In genomic region chr2:16425462-16426336, GRCh38 we compare ENCODE assay signal across 16 cellular contexts.
A peak's percentile ranks its signal among the peaks of the same experiment; 100 is the strongest.
DNase-seq lines count a peak whose midpoint lies in the region; ATAC-seq and TF ChIP-seq lines count a peak whose summit lies in the region.
"Had no signal": no experiment of that assay in that cellular context is flagged by ENCODE, and none has a peak within 500 bp of the region (broad histone marks: within the 10 kb centered on the region; RNA-seq: fewer than 3 reads in every experiment).

No MANE protein-coding gene starts in this region.

- H3K27ac Mint-ChIP-seq in progenitor cell of endocrine pancreas, result peak overlapping the region; percentile 93
- H3K27ac Mint-ChIP-seq: activated CD4-positive, alpha-beta T cell treated with anti-CD3 and anti-CD28 coated beads, Interleukin-2, amount 10 ng/mL, durations not matched to agents 7 days and 5 days; CD4-positive, alpha-beta memory T cell; IgD-negative memory B cell had no signal

- H2AFZ ChIP-seq in OCI-LY7 (ENCODE audit: low read length), result no peak overlapping the region

- no peak overlapping the region for H3K4me3 ChIP-seq in OCI-LY7 (ENCODE audit: low read depth, low read length, poor library complexity, severe bottlenecking)
- H3K4me3 ChIP-seq: spleen had no signal

- peak overlapping the region; percentile 30 for H3K4me3 Mint-ChIP-seq in progenitor cell of endocrine pancreas (ENCODE audit: low read depth)
- H3K4me3 Mint-ChIP-seq: activated CD4-positive, alpha-beta T cell treated with anti-CD3 and anti-CD28 coated beads, Interleukin-2, amount 10 ng/mL, durations not matched to agents 7 days and 5 days; CD4-positive, alpha-beta memory T cell; IgD-negative memory B cell; neural crest cell had no signal

- no peaks in the 10 kb centered on the region for H3K36me3 Mint-ChIP-seq in progenitor cell of endocrine pancreas (ENCODE audit: insufficient read depth)
- H3K36me3 Mint-ChIP-seq: CD4-positive, alpha-beta memory T cell; IgD-negative memory B cell had no signal

- DNase-seq in DMS 273 (lab: John Stamatoyannopoulos, UW; ENCODE audit: unreplicated experiment) (peak; percentile 1), DMS 273 treated with DMSO at 0.1 percent for 48 hours (lab: John Stamatoyannopoulos, UW) (no peak), NCI-H226 (peak; percentile 2), iPS-NIHi7 (ENCODE audit: extremely low spot score) (peak; percentile 31), progenitor cell of endocrine pancreas (ENCODE audit: low spot score, unreplicated experiment) (peak; percentile 23), OCI-LY7 (ENCODE audit: low spot score) (no peak)
- DNase-seq in activated T-cell treated with anti-CD3 and anti-CD28 coated beads, Interleukin-2, amount 50 U/mL, for 1 hour, result no peak
- DNase-seq: activated CD4-positive, alpha-beta T cell treated with anti-CD3 and anti-CD28 coated beads, Interleukin-2, amount 10 ng/mL, durations not matched to agents 7 days and 5 days; CD4-positive, alpha-beta memory T cell; NCI-H2029 treated with DMSO at 0.1 percent for 48 hours; spleen; T-helper 1 cell had no signal

- no peak for ATAC-seq in GM19463 (IDR thresholded peaks at IDR 0.05; ENCODE audit: unreplicated experiment)

- no TSS peak for BruUV-seq in OCI-LY7 (replicated peaks; lab: Mats Ljungman, UMichigan)

- no peaks in the 10 kb centered on the region for H4K20me1 ChIP-seq in OCI-LY7 (ENCODE audit: insufficient read depth, low read length)

- no peak overlapping the region for H3K27ac ChIP-seq in OCI-LY7 (ENCODE audit: low read depth, low read length, poor library complexity, severe bottlenecking)
- H3K27ac ChIP-seq: 22Rv1, spleen had no signal

- intact Hi-C loops in OCI-LY7 (cut with micrococcal nuclease; ENCODE audit: unreplicated experiment), result no loop called here

- no peaks in the 10 kb centered on the region for H3K9me3 ChIP-seq in OCI-LY7 (ENCODE audit: low read length)
- H3K9me3 ChIP-seq: spleen had no signal

- CTCF ChIA-PET in OCI-LY7 (lab: Charles Lee; ENCODE audit: unreplicated experiment), result no interaction called here

- no peaks in the 10 kb centered on the region for H3K79me2 ChIP-seq in OCI-LY7 (ENCODE audit: insufficient read depth, low read depth, low read length)

- peaks cover 6% of the 10 kb centered on the region for H3K9me3 Mint-ChIP-seq in progenitor cell of endocrine pancreas (ENCODE audit: low read depth)
- H3K9me3 Mint-ChIP-seq: activated CD4-positive, alpha-beta T cell treated with anti-CD3 and anti-CD28 coated beads, Interleukin-2, amount 10 ng/mL, durations not matched to agents 7 days and 5 days; neural crest cell had no signal

- POLR2A ChIA-PET in OCI-LY7 (lab: Charles Lee), result interaction anchor here (0.6 kb wide), 2 partner anchors 849 to 1708 kb away, joined by 3 read pairs; no protein-coding TSS in a partner anchor

- no peaks in the 10 kb centered on the region for H3K4me1 ChIP-seq in OCI-LY7 (ENCODE audit: insufficient read depth, low read length, poor library complexity, severe bottlenecking)
- H3K4me1 ChIP-seq: spleen had no signal

- no peaks in the 10 kb centered on the region for H3K9me2 ChIP-seq in OCI-LY7 (ENCODE audit: insufficient read depth, low read length)

- peaks cover 36% of the 10 kb centered on the region for H3K4me1 Mint-ChIP-seq in progenitor cell of endocrine pancreas (ENCODE audit: low read depth)
- H3K4me1 Mint-ChIP-seq: activated CD4-positive, alpha-beta T cell treated with anti-CD3 and anti-CD28 coated beads, Interleukin-2, amount 10 ng/mL, durations not matched to agents 7 days and 5 days; CD4-positive, alpha-beta memory T cell; IgD-negative memory B cell had no signal

- H3K4me2 ChIP-seq in OCI-LY7 (ENCODE audit: low read length), result no peak overlapping the region

- peaks cover 25% of the 10 kb centered on the region for H3K27me3 Mint-ChIP-seq in progenitor cell of endocrine pancreas

- TF ChIP-seq CTCF in progenitor cell of endocrine pancreas (IDR thresholded peaks at IDR 0.05; ENCODE audit: unreplicated experiment), result no peak
- no peak for TF ChIP-seq CTCF in OCI-LY7 (conservative IDR thresholded peaks at IDR 0.05; ENCODE audit: low read length)

- H3K36me3 ChIP-seq in OCI-LY7 (ENCODE audit: insufficient read depth, low read length), result no peaks in the 10 kb centered on the region
- H3K36me3 ChIP-seq: spleen had no signal

Comparison
In these comparisons a context has a peak if more than half of its experiments do, and no peak if none do; other contexts are left out.
1. DNase-seq: peak in DMS 273 (single experiment), NCI-H226 (single experiment), iPS-NIHi7 (single experiment) and progenitor cell of endocrine pancreas (single experiment); none in DMS 273 treated with DMSO at 0.1 percent for 48 hours (single experiment), OCI-LY7 (single experiment) and activated T-cell treated with anti-CD3 and anti-CD28 coated beads, Interleukin-2, amount 50 U/mL, for 1 hour (single experiment).